9 cellular contexts compared by ENCODE assay signal in genomic region chr1:68497358-68497698, GRCh38. TPM values are rescaled to one million over a fixed set of nuclear protein-coding genes. Genes with fewer than 3 reads are reported as not detected.
A peak's percentile ranks its signal among the peaks of the same experiment; 100 is the strongest.
DNase-seq lines count a peak whose midpoint lies in the region; ATAC-seq and TF ChIP-seq lines count a peak whose summit lies in the region.
"Had no signal": no experiment of that assay in that cellular context is flagged by ENCODE, and none has a peak within 500 bp of the region (broad histone marks: within the 10 kb centered on the region; RNA-seq: fewer than 3 reads in every experiment).

No MANE protein-coding gene starts in this region.

- H3K79me2 ChIP-seq in neural cell (replicated peaks; ENCODE audit: insufficient read depth, low read length) = peaks cover 7% of the 10 kb centered on the region

- H3K27me3 Mint-ChIP-seq in activated T-cell treated with anti-CD3 and anti-CD28 coated beads, Interleukin-2, amount 50 U/mL, for 4 hours (ENCODE audit: low read depth) = peaks cover 12% of the 10 kb centered on the region

- no peaks in the 10 kb centered on the region for H3K36me3 ChIP-seq in neural cell (ENCODE audit: insufficient read depth, low read length)

- H3K27ac ChIP-seq in coronary artery (peak overlapping the region; percentile 0 to 10), neural cell (ENCODE audit: low read length) (no peak overlapping the region)
- H3K27ac ChIP-seq: epithelial cell of prostate had no signal

- peaks cover 32% of the 10 kb centered on the region for H3K4me1 Mint-ChIP-seq in activated T-cell treated with anti-CD3 and anti-CD28 coated beads, Interleukin-2, amount 50 U/mL, for 4 hours (ENCODE audit: low read depth)

- H3K9me3 Mint-ChIP-seq in activated T-cell treated with anti-CD3 and anti-CD28 coated beads, Interleukin-2, amount 50 U/mL, for 4 hours = no peaks in the 10 kb centered on the region

- TF ChIP-seq CTCF in coronary artery (IDR thresholded peaks at IDR 0.05) = no peak
- TF ChIP-seq CTCF in neural cell (IDR thresholded peaks at IDR 0.05; ENCODE audit: poor library complexity, severe bottlenecking) = no peak

- peak overlapping the region; percentile 53 for H3K9ac ChIP-seq in neural cell (ENCODE audit: low read length)

- TF ChIP-seq RAD21 in neural cell (conservative IDR thresholded peaks at IDR 0.05) = peak; percentile 22

- no peaks in the 10 kb centered on the region for H3K27me3 ChIP-seq in neural cell (ENCODE audit: insufficient read depth, low read depth, low read length)

- peak in 1 of 2 donors; percentile 14 for ATAC-seq in activated T-cell treated with anti-CD3 and anti-CD28 coated beads, Interleukin-2, amount 50 U/mL, for 4 hours
- peak; percentile 10 for ATAC-seq in HG03520 (IDR thresholded peaks at IDR 0.05; ENCODE audit: unreplicated experiment)

- peak overlapping the region; percentile 84 for H3K4me3 ChIP-seq in coronary artery
- H3K4me3 ChIP-seq in neural cell (ENCODE audit: low read length) = peak overlapping the region; percentile 97

- no peaks in the 10 kb centered on the region for H3K36me3 Mint-ChIP-seq in activated T-cell treated with anti-CD3 and anti-CD28 coated beads, Interleukin-2, amount 50 U/mL, for 4 hours (ENCODE audit: insufficient read depth)

- H2AFZ ChIP-seq in neural cell (ENCODE audit: low read depth, low read length) = peak overlapping the region; percentile 65

- H3K9me2 ChIP-seq in neural cell (ENCODE audit: insufficient read depth, low read length) = no peaks in the 10 kb centered on the region

- peak overlapping the region; percentile 81 for H3K4me3 Mint-ChIP-seq in activated T-cell treated with anti-CD3 and anti-CD28 coated beads, Interleukin-2, amount 50 U/mL, for 4 hours

- H3F3A ChIP-seq in neural cell (ENCODE audit: insufficient read depth, low read length, poor library complexity, severe bottlenecking) = no peaks in the 10 kb centered on the region

- H4K20me1 ChIP-seq in neural cell (ENCODE audit: insufficient read depth) = no peaks in the 10 kb centered on the region

- H3K4me2 ChIP-seq in neural cell (ENCODE audit: low read length) = peak overlapping the region; percentile 54

- H3K9me3 ChIP-seq in neural cell (ENCODE audit: low read length) = no peaks in the 10 kb centered on the region

- no peak for TF ChIP-seq EP300 in neural cell (conservative IDR thresholded peaks at IDR 0.05; ENCODE audit: poor library complexity, severe bottlenecking)

- DNase-seq in activated T-cell treated with anti-CD3 and anti-CD28 coated beads, Interleukin-2, amount 50 U/mL, for 4 hours = no peak
- DNase-seq in activated T-cell treated with anti-CD3 and anti-CD28 coated beads for 4 hours (no peak), coronary artery (ENCODE audit: low spot score) (no peak), NCI-H2196 (lab: John Stamatoyannopoulos, UW; ENCODE audit: unreplicated experiment) (no peak), NCI-H748 treated with DMSO at 0.1 percent for 48 hours (lab: John Stamatoyannopoulos, UW) (no peak), NK-92 (lab: John Stamatoyannopoulos, UW; ENCODE audit: unreplicated experiment) (no peak)

TF ChIP-seq in neural cell, 6 proteins besides CTCF, POLR2A, EP300 and RAD21:
- no peak for TF ChIP-seq POLR2AphosphoS5 (IDR thresholded peaks at IDR 0.05)
- TF ChIP-seq REST (IDR thresholded peaks at IDR 0.05; ENCODE audit: borderline replicate concordance) = no peak
- TF ChIP-seq SMC3 (conservative IDR thresholded peaks at IDR 0.05; ENCODE audit: poor library complexity) = no peak

RNA-seq across cellular contexts. Expression of gene DEPDC1, which starts 0.4 kb away (rescaled TPM):
- total RNA-seq in activated T-cell treated with anti-CD3 and anti-CD28 coated beads, Interleukin-2, amount 50 U/mL, for 4 hours = under 1 TPM; 0.20 to 0.49 (median 0.45) TPM
- polyA plus RNA-seq in neural cell = 0.84 and 2.4 TPM in 2 replicates
- polyA minus RNA-seq in neural cell = 0.24 and 0.69 TPM in 2 replicates

RNA-seq across cellular contexts. Expression of gene RPE65, which starts 47.6 kb away (rescaled TPM):
- total RNA-seq in activated T-cell treated with anti-CD3 and anti-CD28 coated beads, Interleukin-2, amount 50 U/mL, for 4 hours = not detected
- 0.16 TPM in 1 of 2 replicates, not detected in the other for polyA plus RNA-seq in neural cell
- 0.23 TPM in 1 of 2 replicates, not detected in the other for polyA minus RNA-seq in neural cell
